Comparison of ENCODE assay signal across 12 cellular contexts in the genomic region with DNA sequence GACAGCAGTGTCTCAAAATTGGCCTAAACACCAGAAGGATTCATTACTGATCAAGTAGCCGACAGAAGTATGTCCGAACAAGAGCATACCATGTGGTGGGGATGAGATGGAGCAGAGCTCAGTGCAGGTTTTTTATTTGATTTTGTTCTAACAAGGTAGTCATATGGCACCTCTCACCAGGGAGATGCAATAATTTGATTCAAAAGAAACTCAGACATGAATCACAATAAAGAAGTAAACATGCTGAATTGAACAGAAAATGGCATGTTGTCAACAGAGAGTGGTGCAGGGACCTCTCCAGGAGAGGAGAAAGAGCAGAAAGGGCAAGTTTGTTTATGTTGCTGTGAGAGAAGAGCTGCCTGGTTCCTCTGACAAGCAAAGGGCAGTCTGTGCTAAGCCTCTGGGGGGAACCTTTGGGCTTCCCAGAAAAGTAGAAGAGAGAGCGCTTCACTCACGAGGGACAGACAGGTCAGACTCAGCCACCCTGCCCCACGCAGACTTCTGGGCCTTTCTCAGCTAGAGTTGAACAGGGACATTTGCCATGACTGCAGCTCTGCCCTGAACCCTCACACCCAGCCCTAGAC.
"Had no signal": no experiment of that assay in that cellular context is flagged by ENCODE, and none has a peak within 500 bp of the region (broad histone marks: within the 10 kb centered on the region; RNA-seq: fewer than 3 reads in every experiment).

No MANE protein-coding gene starts in this region.

- H3K36me3 ChIP-seq: left lung had no signal

- H3K27ac ChIP-seq: left lung, psoas muscle, sigmoid colon, suprapubic skin had no signal

- H3K4me1 ChIP-seq: left lung, psoas muscle had no signal

- DNase-seq: activated effector memory CD4-positive, alpha-beta T cell treated with Interleukin-2 at 50 U/mL for 16 hours; activated T-cell treated with anti-CD3 and anti-CD28 coated beads, Interleukin-2, amount 50 U/mL, for 1 hour; amygdala; foreskin melanocyte; left lung; psoas muscle; sigmoid colon; stimulated activated CD4-positive, alpha-beta T cell treated with anti-CD3 and anti-CD28 coated beads, Interleukin-2, amount 100 ng/mL, for 24 hours; stimulated activated naive CD8-positive, alpha-beta T cell treated with anti-CD3 and anti-CD28 coated beads, Interleukin-15, Interleukin-2, amounts not matched to agents 100 U/mL and 50 U/mL, for 24 hours; T-helper 2 cell had no signal

- H3K4me3 ChIP-seq: heart right ventricle, left lung, psoas muscle, sigmoid colon, suprapubic skin had no signal

- H3K9me3 ChIP-seq: heart right ventricle, left lung, psoas muscle, sigmoid colon, suprapubic skin had no signal

- H3K27me3 ChIP-seq: heart right ventricle, left lung, sigmoid colon, suprapubic skin had no signal

- ATAC-seq: left lung; psoas muscle; stimulated activated naive CD8-positive, alpha-beta T cell treated with anti-CD3 and anti-CD28 coated beads, Interleukin-15, Interleukin-2, amounts not matched to agents 100 U/mL and 50 U/mL, for 24 hours had no signal
